20 cellular contexts compared by ENCODE assay signal in the genomic region with DNA sequence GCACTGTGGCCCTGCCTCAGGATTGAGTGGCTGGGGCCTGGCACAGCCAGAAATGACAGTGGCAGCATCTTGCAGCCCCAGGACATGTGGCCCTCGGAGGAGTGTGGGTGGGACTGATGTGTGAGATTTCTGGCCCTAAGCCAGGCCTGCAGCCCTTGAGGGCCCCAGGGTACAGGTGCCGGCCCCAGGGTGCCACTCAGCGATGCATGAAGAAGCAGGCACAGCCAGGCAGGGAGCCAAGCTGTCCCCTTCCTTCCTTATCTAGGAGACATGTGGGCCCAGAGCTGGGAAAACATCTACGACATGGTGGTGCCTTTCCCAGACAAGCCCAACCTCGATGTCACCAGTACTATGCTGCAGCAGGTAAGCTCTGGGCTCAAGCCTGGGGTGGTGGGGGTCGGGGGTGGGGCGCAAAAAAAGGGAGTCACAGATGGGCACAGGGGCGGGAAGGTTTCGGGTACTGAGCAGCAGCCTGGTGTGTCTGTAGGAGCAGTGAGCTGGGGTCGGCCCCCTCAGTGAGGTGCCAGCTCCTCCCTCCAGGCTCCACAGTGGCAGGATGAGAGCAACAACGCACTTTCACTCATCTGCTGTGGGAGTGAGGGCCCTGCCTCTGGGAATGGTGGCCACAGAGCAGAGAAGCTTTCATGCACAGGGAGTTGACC. TPM values are rescaled to one million over a fixed set of nuclear protein-coding genes. Genes with fewer than 3 reads are reported as not detected.
A peak's percentile ranks its signal among the peaks of the same experiment; 100 is the strongest.
DNase-seq lines count a peak whose midpoint lies in the region; ATAC-seq, FAIRE-seq and TF ChIP-seq lines count a peak whose summit lies in the region.
"Had no signal": no experiment of that assay in that cellular context is flagged by ENCODE, and none has a peak within 500 bp of the region (broad histone marks: within the 10 kb centered on the region; RNA-seq: fewer than 3 reads in every experiment).

No MANE protein-coding gene starts in this region.

- H3K79me2 ChIP-seq in OCI-LY7 (ENCODE audit: insufficient read depth, low read depth, low read length) = no peaks in the 10 kb centered on the region

- ATAC-seq in GM19351 (IDR thresholded peaks at IDR 0.05; ENCODE audit: unreplicated experiment) = no peak
- ATAC-seq: esophagus mucosa, right lobe of liver had no signal

- H3K9me3 ChIP-seq in BLaER1 = no peaks in the 10 kb centered on the region
- no peaks in the 10 kb centered on the region for H3K9me3 ChIP-seq in HEK293 (ENCODE audit: control insufficient read depth, insufficient read depth, low read depth, low read length)
- H3K9me3 ChIP-seq in OCI-LY7 (ENCODE audit: low read length) = no peaks in the 10 kb centered on the region
- H3K9me3 ChIP-seq: ascending aorta, MG63, neutrophil, right lobe of liver, SJSA1 had no signal

- peaks cover 16% of the 10 kb centered on the region for H4K20me1 ChIP-seq in BLaER1
- H4K20me1 ChIP-seq in OCI-LY7 (ENCODE audit: insufficient read depth, low read length) = no peaks in the 10 kb centered on the region

- H3K9me2 ChIP-seq in OCI-LY7 (ENCODE audit: insufficient read depth, low read length) = no peaks in the 10 kb centered on the region

- H3K36me3 ChIP-seq in BLaER1 (no peaks in the 10 kb centered on the region), HEK293 (ENCODE audit: control insufficient read depth in 2 of 2, insufficient read depth in 1 of 2, low read length in 2 of 2) (no peaks in the 10 kb centered on the region), OCI-LY7 (ENCODE audit: insufficient read depth, low read length) (no peaks in the 10 kb centered on the region)
- H3K36me3 ChIP-seq: ascending aorta, MG63, neutrophil, right lobe of liver, SJSA1 had no signal

- no peak for TF ChIP-seq CTCF in HEK293 (tag by site-specific recombination; IDR thresholded peaks at IDR 0.05)
- no peak for TF ChIP-seq CTCF in OCI-LY7 (conservative IDR thresholded peaks at IDR 0.05; ENCODE audit: low read length)

- no peak overlapping the region for H3K9ac ChIP-seq in BLaER1

- H3K4me1 ChIP-seq in BLaER1 (peaks cover 40% of the 10 kb centered on the region), HEK293 (ENCODE audit: control insufficient read depth, insufficient read depth, low read length) (peaks cover 8% of the 10 kb centered on the region), OCI-LY7 (ENCODE audit: insufficient read depth, low read length, poor library complexity, severe bottlenecking) (peaks cover 8% of the 10 kb centered on the region)

- intact Hi-C loops in OCI-LY7 (cut with micrococcal nuclease; ENCODE audit: unreplicated experiment) = no loop called here

- FAIRE-seq in HTR-8/SVneo (lab: Jason Lieb, UNC) = no peak

- H3K4me2 ChIP-seq in BLaER1 = peak overlapping the region; percentile 69
- no peak overlapping the region for H3K4me2 ChIP-seq in OCI-LY7 (ENCODE audit: low read length)

- H2AFZ ChIP-seq in OCI-LY7 (ENCODE audit: low read length) = no peak overlapping the region

- H3K27me3 ChIP-seq in BLaER1 = peaks cover 31% of the 10 kb centered on the region
- H3K27me3 ChIP-seq: ascending aorta had no signal

- peak; percentile 76 for DNase-seq in NCI-H2081 treated with DMSO at 0.1 percent for 48 hours (lab: John Stamatoyannopoulos, UW)
- peak; percentile 29 for DNase-seq in OCI-LY7 (ENCODE audit: low spot score)
- DNase-seq in HTR-8/SVneo (ENCODE audit: insufficient read length, low spot score) = no peak
- no peak for DNase-seq in epidermal melanocyte (ENCODE audit: insufficient read length, low spot score)
- no peak for DNase-seq in H4 (ENCODE audit: low spot score)
- DNase-seq: activated gamma-delta T cell treated with Interleukin-2 at 50 U/mL for 16 hours; DND-41; glutamatergic neuron; MG63; stimulated activated CD8-positive, alpha-beta memory T cell treated with anti-CD3 and anti-CD28 coated beads, Interleukin-4, amount 100 ng/mL, for 48 hours had no signal

- BruUV-seq in OCI-LY7 (replicated peaks; lab: Mats Ljungman, UMichigan) = no TSS peak

- POLR2A ChIA-PET in HEK293 (lab: Yijun Ruan, JAX) (interaction anchor here (0.9 to 1.6 kb wide), 4 partner anchors 11 to 69 kb away, joined by 3 to 5 read pairs (median 4); partner anchors contain the start of gene DCAF7), OCI-LY7 (lab: Charles Lee) (no interaction called here)

- H3K4me3 ChIP-seq in BLaER1 (no peak overlapping the region), HEK293 (ENCODE audit: low read depth, low read length) (no peak overlapping the region), OCI-LY7 (ENCODE audit: low read depth, low read length, poor library complexity, severe bottlenecking) (no peak overlapping the region)
- H3K4me3 ChIP-seq: ascending aorta, MG63, right lobe of liver, SJSA1 had no signal

- no peak overlapping the region for H3K27ac ChIP-seq in BLaER1
- H3K27ac ChIP-seq in HEK293 (ENCODE audit: extremely low read depth, low read depth, low read length) = no peak overlapping the region
- no peak overlapping the region for H3K27ac ChIP-seq in OCI-LY7 (ENCODE audit: low read depth, low read length, poor library complexity, severe bottlenecking)
- H3K27ac ChIP-seq: ascending aorta, neutrophil, right lobe of liver, SJSA1 had no signal

- CTCF ChIA-PET in HEK293 (lab: Yijun Ruan, JAX) = interaction anchor here (0.6 to 8.1 kb wide), 9 partner anchors 11 to 888 kb away, joined by 3 to 159 read pairs (median 3); no protein-coding TSS in a partner anchor
- CTCF ChIA-PET in OCI-LY7 (lab: Charles Lee; ENCODE audit: unreplicated experiment) = interaction anchor here (0.6 kb wide), 1 partner anchor 87 kb away, joined by 3 read pairs; no protein-coding TSS in a partner anchor

TF ChIP-seq in HEK293, 187 proteins besides CTCF, POLR2A, EP300 and RAD21 (continues in another document):
- no peak for TF ChIP-seq ZNF529 (tag by site-specific recombination; IDR thresholded peaks at IDR 0.05; ENCODE audit: insufficient replicate concordance)
- TF ChIP-seq ZBTB8A (tag by site-specific recombination; IDR thresholded peaks at IDR 0.05) = peak; percentile 90
- TF ChIP-seq SCRT2 (tag by site-specific recombination; IDR thresholded peaks at IDR 0.05) = peak; percentile 17; the same call in 1 of the 2 replicates
- no peak for TF ChIP-seq ZFP37 (tag by site-specific recombination; IDR thresholded peaks at IDR 0.05)
- TF ChIP-seq ZNF433 (tag by site-specific recombination; IDR thresholded peaks at IDR 0.05; ENCODE audit: low read depth) = no peak
- TF ChIP-seq ZNF664 (tag by site-specific recombination; IDR thresholded peaks at IDR 0.05) = no peak
- TF ChIP-seq BCL11B (tag by site-specific recombination; IDR thresholded peaks at IDR 0.05; ENCODE audit: low read depth) = no peak
- TF ChIP-seq, protein P1, sequence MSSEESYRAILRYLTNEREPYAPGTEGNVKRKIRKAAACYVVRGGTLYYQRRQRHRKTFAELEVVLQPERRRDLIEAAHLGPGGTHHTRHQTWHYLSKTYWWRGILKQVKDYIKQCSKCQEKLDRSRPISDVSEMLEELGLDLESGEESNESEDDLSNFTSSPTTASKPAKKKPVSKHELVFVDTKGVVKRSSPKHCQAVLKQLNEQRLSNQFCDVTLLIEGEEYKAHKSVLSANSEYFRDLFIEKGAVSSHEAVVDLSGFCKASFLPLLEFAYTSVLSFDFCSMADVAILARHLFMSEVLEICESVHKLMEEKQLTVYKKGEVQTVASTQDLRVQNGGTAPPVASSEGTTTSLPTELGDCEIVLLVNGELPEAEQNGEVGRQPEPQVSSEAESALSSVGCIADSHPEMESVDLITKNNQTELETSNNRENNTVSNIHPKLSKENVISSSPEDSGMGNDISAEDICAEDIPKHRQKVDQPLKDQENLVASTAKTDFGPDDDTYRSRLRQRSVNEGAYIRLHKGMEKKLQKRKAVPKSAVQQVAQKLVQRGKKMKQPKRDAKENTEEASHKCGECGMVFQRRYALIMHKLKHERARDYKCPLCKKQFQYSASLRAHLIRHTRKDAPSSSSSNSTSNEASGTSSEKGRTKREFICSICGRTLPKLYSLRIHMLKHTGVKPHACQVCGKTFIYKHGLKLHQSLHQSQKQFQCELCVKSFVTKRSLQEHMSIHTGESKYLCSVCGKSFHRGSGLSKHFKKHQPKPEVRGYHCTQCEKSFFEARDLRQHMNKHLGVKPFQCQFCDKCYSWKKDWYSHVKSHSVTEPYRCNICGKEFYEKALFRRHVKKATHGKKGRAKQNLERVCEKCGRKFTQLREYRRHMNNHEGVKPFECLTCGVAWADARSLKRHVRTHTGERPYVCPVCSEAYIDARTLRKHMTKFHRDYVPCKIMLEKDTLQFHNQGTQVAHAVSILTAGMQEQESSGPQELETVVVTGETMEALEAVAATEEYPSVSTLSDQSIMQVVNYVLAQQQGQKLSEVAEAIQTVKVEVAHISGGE (tag by site-specific recombination; conservative IDR thresholded peaks at IDR 0.05; ENCODE audit: low read depth) = no peak
- TF ChIP-seq ZNF366 (tag by site-specific recombination; conservative IDR thresholded peaks at IDR 0.05) = no peak
- peak; percentile 82 for TF ChIP-seq ZFP69B (tag by site-specific recombination; IDR thresholded peaks at IDR 0.05)
- TF ChIP-seq ZBTB10 (tag by site-specific recombination; IDR thresholded peaks at IDR 0.05) = 0 out of 2 replicates have a peak, but pooled peaks have one; percentile 5

RNA-seq across cellular contexts. Expression of gene ACE, which starts 4.1 kb away (rescaled TPM):
- 0.33 and 2.3 TPM in 2 replicates for total RNA-seq in OCI-LY7 (2014; rRNA removed; shearing (Covaris generic))
- 3.6 and 5.1 TPM in 2 replicates for total RNA-seq in OCI-LY7 (2022)
- total RNA-seq in H4 (2014; rRNA removed; shearing (Covaris generic)) = not detected in 2 replicates

RNA-seq across cellular contexts. Expression of gene CYB561, which starts 34.9 kb away (rescaled TPM):
- total RNA-seq in OCI-LY7 (2014; rRNA removed; shearing (Covaris generic)) = not detected in 2 replicates
- not detected in 2 replicates for total RNA-seq in OCI-LY7 (2022)
- 29.1 and 30.9 TPM in 2 replicates for total RNA-seq in H4 (2014; rRNA removed; shearing (Covaris generic))

RNA-seq across cellular contexts. Expression of gene KCNH6, which starts 42.2 kb away (rescaled TPM):
- total RNA-seq in OCI-LY7 (2014; rRNA removed; shearing (Covaris generic)) = not detected in 2 replicates
- not detected in 2 replicates for total RNA-seq in OCI-LY7 (2022)
- total RNA-seq in H4 (2014; rRNA removed; shearing (Covaris generic)) = not detected in 2 replicates
- total RNA-seq: activated CD8-positive, alpha-beta memory T cell treated with anti-CD3 and anti-CD28 coated beads for 36 hours; ascending aorta; esophagus mucosa; mesothelial cell of epicardium; right lobe of liver; SJSA1 had no signal

Comparison
In these comparisons a context has a peak if more than half of its experiments do, and no peak if none do; other contexts are left out.
1. DNase-seq: peak in NCI-H2081 treated with DMSO at 0.1 percent for 48 hours (single experiment) and OCI-LY7 (single experiment); none in HTR-8/SVneo (single experiment), epidermal melanocyte (single experiment) and H4 (single experiment).
2. RNA of gene CYB561, which starts 34.9 kb away (total RNA-seq): 29.1 to 30.9 TPM in H4; not detected in OCI-LY7; every median in the first group is over 10 times any median in the second.